Comparison of ENCODE assay signal across 8 cellular contexts in genomic region chr20:50931306-50932015, GRCh38.
DNase-seq lines count a peak whose midpoint lies in the region; ATAC-seq and TF ChIP-seq lines count a peak whose summit lies in the region.

TSS of gene ADNP (minus strand) at chr20:50931437. CDS start at chr20:50903996, 27,441 bp downstream.

- peak within 1 kb of the TSS; percentile 62 for H3K4me2 ChIP-seq in BLaER1

- DNase-seq in GM19240 (ENCODE audit: insufficient read length, low spot score) (peak; percentile 50), NCI-H524 treated with DMSO at 0.1 percent for 48 hours (lab: John Stamatoyannopoulos, UW) (peak; percentile 59), choroid plexus epithelial cell (ENCODE audit: low read depth) (peak; percentile 98), kidney tubule cell (ENCODE audit: low spot score) (peak; percentile 93)
- peak; percentile 88 for DNase-seq in activated CD4-positive, alpha-beta T cell treated with anti-CD3 and anti-CD28 coated beads for 4 hours
- DNase-seq in stimulated activated CD4-positive, alpha-beta T cell treated with anti-CD3 and anti-CD28 coated beads, Interleukin-1b, Interleukin-23, amount 100 ng/mL, for 1 hour (ENCODE audit: low read depth in 2 of 2): peak; percentile 60 to 71

- H3K9ac ChIP-seq in BLaER1: peak within 1 kb of the TSS; percentile 100

- peaks cover 55% of the 10 kb centered on the region for H3K36me3 ChIP-seq in BLaER1

- peak; percentile 62 for ATAC-seq in HG03460 (IDR thresholded peaks at IDR 0.05; ENCODE audit: unreplicated experiment)

- peaks cover 37% of the 10 kb centered on the region for H3K4me1 ChIP-seq in BLaER1

- H3K27me3 ChIP-seq in BLaER1: no peaks in the 10 kb centered on the region

- H3K27ac ChIP-seq in BLaER1: peak within 1 kb of the TSS; percentile 100

- H3K4me3 ChIP-seq in BLaER1 (peak within 1 kb of the TSS; percentile 100), choroid plexus epithelial cell (ENCODE audit: low read depth, low read length) (peak within 1 kb of the TSS; percentile 84)

- peaks cover 34% of the 10 kb centered on the region for H4K20me1 ChIP-seq in BLaER1

- no peaks in the 10 kb centered on the region for H3K9me3 ChIP-seq in BLaER1

- peak; percentile 65 for TF ChIP-seq CTCF in choroid plexus epithelial cell (conservative IDR thresholded peaks at IDR 0.05; ENCODE audit: low read depth, low read length)

Comparison
In these comparisons a context has a peak if more than half of its experiments do, and no peak if none do; other contexts are left out.
1. Peak in every context shown above with its lines: DNase-seq, ATAC-seq, H3K4me3 ChIP-seq and H3K27ac ChIP-seq.